Comparison of ENCODE assay signal across 12 cellular contexts in the genomic region with DNA sequence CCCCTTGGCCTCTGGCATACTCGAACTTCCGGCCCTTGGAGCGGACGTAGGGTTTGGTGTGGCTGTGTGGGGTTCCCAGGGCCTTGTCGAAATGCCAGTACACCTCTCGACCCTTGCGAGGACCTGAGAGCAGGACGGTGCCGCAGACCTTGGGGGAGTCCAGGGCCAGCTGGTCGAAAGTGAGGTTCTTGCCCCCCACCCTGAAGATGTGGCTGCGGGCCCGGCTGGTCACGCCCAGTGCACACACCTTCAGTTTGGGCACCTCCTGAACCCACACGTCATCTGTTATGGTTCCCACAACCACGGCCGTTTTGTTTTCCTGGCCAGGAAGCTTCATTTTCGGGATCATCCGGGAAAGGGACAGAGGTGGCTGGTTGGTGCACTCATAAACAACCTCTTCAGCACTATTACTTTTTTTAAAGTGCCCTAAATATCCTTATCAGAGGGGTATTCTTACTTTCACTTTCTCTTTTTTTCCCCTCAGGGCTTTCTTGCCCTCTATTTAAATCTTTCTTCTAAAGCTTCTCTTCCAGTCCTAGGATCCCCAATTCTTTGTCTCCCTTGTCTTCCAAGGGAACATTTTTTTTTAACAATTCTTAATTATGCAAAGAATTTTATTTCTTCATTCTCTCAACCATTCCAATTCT. TPM values are rescaled to one million over a fixed set of nuclear protein-coding genes. Genes with fewer than 3 reads are reported as not detected.
A peak's percentile ranks its signal among the peaks of the same experiment; 100 is the strongest.
DNase-seq lines count a peak whose midpoint lies in the region; ATAC-seq and TF ChIP-seq lines count a peak whose summit lies in the region.
"Had no signal": no experiment of that assay in that cellular context is flagged by ENCODE, and none has a peak within 500 bp of the region (broad histone marks: within the 10 kb centered on the region; RNA-seq: fewer than 3 reads in every experiment).

No MANE protein-coding gene starts in this region.

- no peak overlapping the region for H3K27ac ChIP-seq in gastrocnemius medialis
- H3K27ac ChIP-seq: VCaP had no signal

- peaks cover 5% of the 10 kb centered on the region in 2 donors for H3K4me1 ChIP-seq in gastrocnemius medialis

- peak overlapping the region; percentile 36 for H3K27ac Mint-ChIP-seq in activated naive CD8-positive, alpha-beta T cell
- peak overlapping the region; percentile 69 to 85 for H3K27ac Mint-ChIP-seq in natural killer cell treated with Interleukin-12 subunit alpha and Interleukin-12 subunit beta and Interleukin-15 and Interleukin-18, amount 100 ng/mL, for 72 hours
- H3K27ac Mint-ChIP-seq: brain had no signal

- H3K4me3 ChIP-seq in gastrocnemius medialis = no peak overlapping the region

- TF ChIP-seq CTCF in gastrocnemius medialis (IDR thresholded peaks at IDR 0.05 in 4 of 5, conservative IDR thresholded peaks at IDR 0.05 in 1 of 5) = no peak

- H3K9me3 ChIP-seq in gastrocnemius medialis = no peaks in the 10 kb centered on the region

- no peaks in the 10 kb centered on the region for H3K36me3 Mint-ChIP-seq in activated naive CD8-positive, alpha-beta T cell
- peaks cover 14% of the 10 kb centered on the region for H3K36me3 Mint-ChIP-seq in natural killer cell treated with Interleukin-12 subunit alpha and Interleukin-12 subunit beta and Interleukin-15 and Interleukin-18, amount 100 ng/mL, for 72 hours

- peak overlapping the region; percentile 53 for H3K4me3 Mint-ChIP-seq in activated naive CD8-positive, alpha-beta T cell
- peak overlapping the region; percentile 76 for H3K4me3 Mint-ChIP-seq in natural killer cell treated with Interleukin-12 subunit alpha and Interleukin-12 subunit beta and Interleukin-15 and Interleukin-18, amount 100 ng/mL, for 72 hours
- H3K4me3 Mint-ChIP-seq: brain had no signal

- in situ Hi-C loops in gastrocnemius medialis (cut with MboI; ENCODE audit: low sequenced_read_pairs in 4 of 4) = no loop called here

- H3K27me3 ChIP-seq in gastrocnemius medialis = no peaks in the 10 kb centered on the region

- TF ChIP-seq POLR2A in gastrocnemius medialis (IDR thresholded peaks at IDR 0.05) = no peak

- peaks cover 39% of the 10 kb centered on the region for H3K4me1 Mint-ChIP-seq in activated naive CD8-positive, alpha-beta T cell (ENCODE audit: low read depth)
- H3K4me1 Mint-ChIP-seq in natural killer cell treated with Interleukin-12 subunit alpha and Interleukin-12 subunit beta and Interleukin-15 and Interleukin-18, amount 100 ng/mL, for 72 hours (ENCODE audit: low read depth in 2 of 2) = peaks cover 28 to 33% of the 10 kb centered on the region in 2 donors

- no peaks in the 10 kb centered on the region for H3K27me3 Mint-ChIP-seq in activated naive CD8-positive, alpha-beta T cell
- H3K27me3 Mint-ChIP-seq in natural killer cell treated with Interleukin-12 subunit alpha and Interleukin-12 subunit beta and Interleukin-15 and Interleukin-18, amount 100 ng/mL, for 72 hours = no peaks in the 10 kb centered on the region
- H3K27me3 Mint-ChIP-seq: brain had no signal

- no peaks in the 10 kb centered on the region for H3K36me3 ChIP-seq in gastrocnemius medialis

- DNase-seq in DMS53 (lab: John Stamatoyannopoulos, UW) (peak; percentile 24), DMS153 (lab: John Stamatoyannopoulos, UW) (no peak), gastrocnemius medialis (no peak), occipital lobe (lab: John Stamatoyannopoulos, UW) (no peak)
- DNase-seq in natural killer cell treated with Interleukin-12 subunit alpha and Interleukin-12 subunit beta and Interleukin-15 and Interleukin-18, amount 100 ng/mL, for 72 hours (ENCODE audit: low spot score) = no peak
- DNase-seq: NCI-H524; stimulated activated CD4-positive, alpha-beta T cell treated with anti-CD3 and anti-CD28 coated beads, Interleukin-1b, Interleukin-23, amount 100 ng/mL, for 48 hours had no signal

- peak; percentile 32 for ATAC-seq in HG03280 (IDR thresholded peaks at IDR 0.05; ENCODE audit: unreplicated experiment)
- ATAC-seq in natural killer cell treated with Interleukin-12 subunit alpha and Interleukin-12 subunit beta and Interleukin-15 and Interleukin-18, amount 100 ng/mL, for 72 hours = peak; percentile 41 to 59
- no peak for ATAC-seq in GM21529 (IDR thresholded peaks at IDR 0.05; ENCODE audit: unreplicated experiment)
- ATAC-seq in gastrocnemius medialis = no peak

- intact Hi-C loops in gastrocnemius medialis (cut with DNase I; ENCODE audit: low total_unique reads) = no loop called here

- no peaks in the 10 kb centered on the region for H3K9me3 Mint-ChIP-seq in activated naive CD8-positive, alpha-beta T cell (ENCODE audit: low read depth)
- H3K9me3 Mint-ChIP-seq in natural killer cell treated with Interleukin-12 subunit alpha and Interleukin-12 subunit beta and Interleukin-15 and Interleukin-18, amount 100 ng/mL, for 72 hours = peaks cover 3% of the 10 kb centered on the region

RNA-seq across cellular contexts. Expression of a gene that starts 44.9 kb away (rescaled TPM):
- 10 to 100 TPM; 52.5 to 71.4 TPM for total RNA-seq in natural killer cell treated with Interleukin-12 subunit alpha and Interleukin-12 subunit beta and Interleukin-15 and Interleukin-18, amount 100 ng/mL, for 72 hours
- total RNA-seq in gastrocnemius medialis = 10 to 100 TPM in 3 of 4 donors, 1 to 10 TPM in 1; 9.7 to 17.5 (median 13.2) TPM
- total RNA-seq in occipital lobe = 117 TPM

Comparison
In these comparisons a context has a peak if more than half of its experiments do, and no peak if none do; other contexts are left out.
1. ATAC-seq: peak in HG03280 (single experiment) and natural killer cell treated with Interleukin-12 subunit alpha and Interleukin-12 subunit beta and Interleukin-15 and Interleukin-18, amount 100 ng/mL, for 72 hours (2 of 2); none in GM21529 (single experiment) and gastrocnemius medialis (0 of 2).